Comparison of ENCODE assay signal across 1 cellular context in the genomic region with DNA sequence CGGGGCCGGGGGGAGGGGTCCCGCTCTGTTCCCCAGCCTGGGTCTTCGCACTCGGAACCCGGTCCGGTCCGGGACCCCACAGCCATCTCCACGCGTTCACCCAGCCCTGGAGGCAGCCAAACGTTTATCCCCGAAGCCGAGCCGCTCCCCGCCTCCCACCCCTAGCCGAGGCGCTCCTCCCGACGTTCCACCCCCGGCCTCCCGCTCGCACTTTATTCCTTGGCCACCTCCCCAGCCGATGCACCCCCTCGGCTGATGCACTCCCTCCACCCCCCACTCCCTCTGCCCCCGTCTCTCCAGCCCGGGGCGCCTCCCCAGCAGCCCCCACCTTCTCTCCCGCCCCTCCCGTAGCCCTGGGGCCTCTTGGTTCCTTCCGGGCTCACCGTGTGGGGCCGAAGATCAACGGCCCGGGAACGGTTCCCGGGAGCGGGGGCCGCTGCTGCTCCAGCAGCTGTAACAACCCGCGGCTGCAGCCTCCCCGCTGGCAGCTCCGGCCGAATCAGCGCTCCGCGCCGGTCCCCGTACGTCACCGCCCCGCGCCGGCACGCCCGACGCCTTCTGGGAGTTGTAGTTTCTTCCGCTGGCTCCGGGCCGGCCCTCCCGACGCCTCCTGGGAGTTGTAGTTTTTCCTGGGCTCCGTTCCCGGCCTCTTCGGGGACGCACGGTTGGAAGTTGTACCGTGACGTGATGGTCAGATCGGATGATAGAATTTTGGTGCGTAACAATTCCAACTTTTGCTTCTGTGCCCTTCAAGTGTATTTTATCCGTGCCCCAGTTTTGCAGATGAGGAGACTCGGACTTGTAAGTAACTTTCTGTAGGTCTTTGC.
TF ChIP-seq lines count a peak whose summit lies in the region.

Gene LRRC3C, plus strand, starts transcription at position 632 of the 827 bp plus-strand sequence. CDS start 13,792 bp downstream, outside the sequence.
A gene with protein sequence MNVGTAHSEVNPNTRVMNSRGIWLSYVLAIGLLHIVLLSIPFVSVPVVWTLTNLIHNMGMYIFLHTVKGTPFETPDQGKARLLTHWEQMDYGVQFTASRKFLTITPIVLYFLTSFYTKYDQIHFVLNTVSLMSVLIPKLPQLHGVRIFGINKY (minus strand): TSS at position 501 of the 827 bp plus-strand sequence. CDS start 3,398 bp downstream, outside the sequence.

TF ChIP-seq in GM12878, 131 proteins besides CTCF, POLR2A, EP300 and RAD21 (continued from another document and continues in another):
- 0 out of 2 replicates have a peak, but pooled peaks have one; percentile 16 for TF ChIP-seq MAX (IDR thresholded peaks at IDR 0.05; ENCODE audit: low read depth, low read length)
- no peak for TF ChIP-seq PRDM15 (CRISPR knock-in tag; IDR thresholded peaks at IDR 0.05)
- TF ChIP-seq RAD51 (IDR thresholded peaks at IDR 0.05): no peak
- TF ChIP-seq MYB (IDR thresholded peaks at IDR 0.05; ENCODE audit: borderline replicate concordance, low read depth, low read length): peak; percentile 63; the same call in 1 of the 2 replicates
- TF ChIP-seq ATF2 (IDR thresholded peaks at IDR 0.05; ENCODE audit: low read length): no peak
- no peak for TF ChIP-seq YBX1 (IDR thresholded peaks at IDR 0.05)
- 0 out of 2 replicates have a peak, but pooled peaks have one; percentile 27 for TF ChIP-seq BACH1 (IDR thresholded peaks at IDR 0.05; ENCODE audit: borderline replicate concordance)
- TF ChIP-seq ZNF24 (IDR thresholded peaks at IDR 0.05): no peak
- TF ChIP-seq NBN (IDR thresholded peaks at IDR 0.05): peak; percentile 88
- no peak for TF ChIP-seq NFXL1 (IDR thresholded peaks at IDR 0.05; ENCODE audit: borderline replicate concordance)
- TF ChIP-seq RELA (IDR thresholded peaks at IDR 0.05; ENCODE audit: borderline replicate concordance, partially characterized antibody): peak; percentile 91
- no peak for TF ChIP-seq HDAC6 (IDR thresholded peaks at IDR 0.05; ENCODE audit: unreplicated experiment)
- no peak for TF ChIP-seq IRF4 (IDR thresholded peaks at IDR 0.05; ENCODE audit: low read depth, low read length)
- TF ChIP-seq IRF5 (IDR thresholded peaks at IDR 0.05; ENCODE audit: borderline replicate concordance): no peak
- no peak for TF ChIP-seq SMARCA5 (IDR thresholded peaks at IDR 0.05)
- TF ChIP-seq NR2C1 (IDR thresholded peaks at IDR 0.05): peak; percentile 84
- TF ChIP-seq BMI1 (IDR thresholded peaks at IDR 0.05; ENCODE audit: borderline replicate concordance): no peak
- no peak for TF ChIP-seq CEBPB (IDR thresholded peaks at IDR 0.05; ENCODE audit: borderline replicate concordance in 1 of 2, low read depth in 2 of 2, low read length in 2 of 2)
- TF ChIP-seq EGR1 (IDR thresholded peaks at IDR 0.05; ENCODE audit: borderline replicate concordance in 1 of 2, low read depth in 2 of 2, low read length in 2 of 2): peak in 1 of 2 experiments; percentile 17; a peak in 1 of 3 replicates
- TF ChIP-seq, protein P1, sequence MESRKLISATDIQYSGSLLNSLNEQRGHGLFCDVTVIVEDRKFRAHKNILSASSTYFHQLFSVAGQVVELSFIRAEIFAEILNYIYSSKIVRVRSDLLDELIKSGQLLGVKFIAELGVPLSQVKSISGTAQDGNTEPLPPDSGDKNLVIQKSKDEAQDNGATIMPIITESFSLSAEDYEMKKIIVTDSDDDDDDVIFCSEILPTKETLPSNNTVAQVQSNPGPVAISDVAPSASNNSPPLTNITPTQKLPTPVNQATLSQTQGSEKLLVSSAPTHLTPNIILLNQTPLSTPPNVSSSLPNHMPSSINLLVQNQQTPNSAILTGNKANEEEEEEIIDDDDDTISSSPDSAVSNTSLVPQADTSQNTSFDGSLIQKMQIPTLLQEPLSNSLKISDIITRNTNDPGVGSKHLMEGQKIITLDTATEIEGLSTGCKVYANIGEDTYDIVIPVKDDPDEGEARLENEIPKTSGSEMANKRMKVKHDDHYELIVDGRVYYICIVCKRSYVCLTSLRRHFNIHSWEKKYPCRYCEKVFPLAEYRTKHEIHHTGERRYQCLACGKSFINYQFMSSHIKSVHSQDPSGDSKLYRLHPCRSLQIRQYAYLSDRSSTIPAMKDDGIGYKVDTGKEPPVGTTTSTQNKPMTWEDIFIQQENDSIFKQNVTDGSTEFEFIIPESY (IDR thresholded peaks at IDR 0.05): no peak
- TF ChIP-seq E2F8 (IDR thresholded peaks at IDR 0.05; ENCODE audit: low read depth, partially characterized antibody): peak; percentile 37
- 0 out of 2 replicates have a peak, but pooled peaks have one; percentile 18 for TF ChIP-seq ZNF687 (IDR thresholded peaks at IDR 0.05)
- TF ChIP-seq SUZ12 (IDR thresholded peaks at IDR 0.05; ENCODE audit: unreplicated experiment): peak; percentile 63
- no peak for TF ChIP-seq RFX5 (IDR thresholded peaks at IDR 0.05; ENCODE audit: low read depth, low read length)
- peak; percentile 99 for TF ChIP-seq TARDBP (IDR thresholded peaks at IDR 0.05; ENCODE audit: borderline replicate concordance)
- 0 out of 2 replicates have a peak, but pooled peaks have one; percentile 58 for TF ChIP-seq TBL1XR1 (IDR thresholded peaks at IDR 0.05; ENCODE audit: low read depth, low read length)
- no peak for TF ChIP-seq ASH2L (IDR thresholded peaks at IDR 0.05; ENCODE audit: borderline replicate concordance, low read depth)
- no peak for TF ChIP-seq RUNX3 (IDR thresholded peaks at IDR 0.05; ENCODE audit: low read length)
- TF ChIP-seq SREBF2 (IDR thresholded peaks at IDR 0.05; ENCODE audit: low read length): no peak
- TF ChIP-seq, protein P2, sequence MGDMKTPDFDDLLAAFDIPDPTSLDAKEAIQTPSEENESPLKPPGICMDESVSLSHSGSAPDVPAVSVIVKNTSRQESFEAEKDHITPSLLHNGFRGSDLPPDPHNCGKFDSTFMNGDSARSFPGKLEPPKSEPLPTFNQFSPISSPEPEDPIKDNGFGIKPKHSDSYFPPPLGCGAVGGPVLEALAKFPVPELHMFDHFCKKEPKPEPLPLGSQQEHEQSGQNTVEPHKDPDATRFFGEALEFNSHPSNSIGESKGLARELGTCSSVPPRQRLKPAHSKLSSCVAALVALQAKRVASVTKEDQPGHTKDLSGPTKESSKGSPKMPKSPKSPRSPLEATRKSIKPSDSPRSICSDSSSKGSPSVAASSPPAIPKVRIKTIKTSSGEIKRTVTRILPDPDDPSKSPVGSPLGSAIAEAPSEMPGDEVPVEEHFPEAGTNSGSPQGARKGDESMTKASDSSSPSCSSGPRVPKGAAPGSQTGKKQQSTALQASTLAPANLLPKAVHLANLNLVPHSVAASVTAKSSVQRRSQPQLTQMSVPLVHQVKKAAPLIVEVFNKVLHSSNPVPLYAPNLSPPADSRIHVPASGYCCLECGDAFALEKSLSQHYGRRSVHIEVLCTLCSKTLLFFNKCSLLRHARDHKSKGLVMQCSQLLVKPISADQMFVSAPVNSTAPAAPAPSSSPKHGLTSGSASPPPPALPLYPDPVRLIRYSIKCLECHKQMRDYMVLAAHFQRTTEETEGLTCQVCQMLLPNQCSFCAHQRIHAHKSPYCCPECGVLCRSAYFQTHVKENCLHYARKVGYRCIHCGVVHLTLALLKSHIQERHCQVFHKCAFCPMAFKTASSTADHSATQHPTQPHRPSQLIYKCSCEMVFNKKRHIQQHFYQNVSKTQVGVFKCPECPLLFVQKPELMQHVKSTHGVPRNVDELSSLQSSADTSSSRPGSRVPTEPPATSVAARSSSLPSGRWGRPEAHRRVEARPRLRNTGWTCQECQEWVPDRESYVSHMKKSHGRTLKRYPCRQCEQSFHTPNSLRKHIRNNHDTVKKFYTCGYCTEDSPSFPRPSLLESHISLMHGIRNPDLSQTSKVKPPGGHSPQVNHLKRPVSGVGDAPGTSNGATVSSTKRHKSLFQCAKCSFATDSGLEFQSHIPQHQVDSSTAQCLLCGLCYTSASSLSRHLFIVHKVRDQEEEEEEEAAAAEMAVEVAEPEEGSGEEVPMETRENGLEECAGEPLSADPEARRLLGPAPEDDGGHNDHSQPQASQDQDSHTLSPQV (IDR thresholded peaks at IDR 0.05): no peak
- peak; percentile 76 for TF ChIP-seq TCF3 (IDR thresholded peaks at IDR 0.05; ENCODE audit: borderline replicate concordance, insufficient read depth, low read depth, low read length)
- TF ChIP-seq FOS (IDR thresholded peaks at IDR 0.05; ENCODE audit: borderline replicate concordance, extremely low read depth, insufficient read length): no peak
